22 cellular contexts compared by ENCODE assay signal in the genomic region with DNA sequence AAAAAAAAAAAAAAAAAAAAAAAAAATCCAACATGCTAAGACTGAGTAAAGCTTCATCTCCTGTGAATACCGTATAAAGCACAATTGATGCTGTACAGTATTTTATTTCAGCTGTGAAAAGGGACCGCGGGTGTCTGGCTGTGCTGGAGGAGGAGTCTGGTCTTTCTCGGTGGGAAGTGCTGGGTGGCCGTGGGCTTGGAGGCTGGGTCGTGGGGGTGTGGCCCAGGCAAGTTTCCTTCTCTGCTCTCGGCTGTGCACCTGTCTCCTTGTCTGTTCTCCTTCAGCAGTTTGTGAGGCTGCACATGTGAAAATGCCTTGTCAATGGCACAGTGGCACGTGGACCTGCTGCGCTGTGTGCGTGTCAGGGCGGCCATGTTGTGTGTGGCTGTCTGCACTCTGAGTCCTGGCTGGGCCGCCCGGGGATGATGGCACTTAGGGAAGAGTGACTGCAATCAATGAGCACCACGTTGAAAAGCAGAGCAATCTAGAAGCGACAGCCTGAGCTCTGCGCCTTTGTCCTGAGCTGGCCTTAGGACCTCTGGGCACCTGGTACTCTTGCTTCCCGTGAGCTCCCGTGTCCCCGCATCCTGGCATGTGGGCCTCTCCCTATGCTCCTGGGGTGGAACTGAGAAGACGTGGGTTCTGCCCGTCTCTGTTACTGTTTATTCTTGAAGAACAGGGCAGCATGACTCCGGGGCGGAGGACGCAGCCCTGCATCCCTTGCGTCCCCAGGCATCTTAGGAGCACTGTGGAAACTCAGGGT. TPM values are rescaled to one million over a fixed set of nuclear protein-coding genes. Genes with fewer than 3 reads are reported as not detected.
DNase-seq lines count a peak whose midpoint lies in the region; ATAC-seq, FAIRE-seq and TF ChIP-seq lines count a peak whose summit lies in the region.
"Had no signal": no experiment of that assay in that cellular context is flagged by ENCODE, and none has a peak within 500 bp of the region (broad histone marks: within the 10 kb centered on the region; RNA-seq: fewer than 3 reads in every experiment).

No MANE protein-coding gene starts in this region.

- H3K36me3 ChIP-seq in H7 (replicated peaks; ENCODE audit: control insufficient read depth, insufficient read depth, low read length), result no peaks in the 10 kb centered on the region
- peaks cover 18% of the 10 kb centered on the region for H3K36me3 ChIP-seq in endodermal cell (ENCODE audit: control insufficient read depth, insufficient read depth, low read length)
- H3K36me3 ChIP-seq: cardiac muscle cell, prostate gland had no signal

- H3K27me3 Mint-ChIP-seq in endodermal cell (ENCODE audit: insufficient read depth), result no peaks in the 10 kb centered on the region
- H3K27me3 Mint-ChIP-seq: activated CD8-positive, alpha-beta memory T cell treated with anti-CD3 and anti-CD28 coated beads, Interleukin-2, amount 10 ng/mL, durations not matched to agents 7 days and 5 days; dendritic cell treated with granulocyte-macrophage colony-stimulating factor and Interleukin-4, amounts not matched to agents 40 ng/mL and 50 ng/mL, for 4 days; naive B cell had no signal

- peaks cover 30% of the 10 kb centered on the region for H3K36me3 Mint-ChIP-seq in endodermal cell (ENCODE audit: low read depth)

- peaks cover 12% of the 10 kb centered on the region for H3K9me3 ChIP-seq in endodermal cell (ENCODE audit: control insufficient read depth, low read length)
- H3K9me3 ChIP-seq: adrenal gland, prostate gland, stomach, upper lobe of left lung had no signal

- intact Hi-C loops in posterior vena cava (cut with DNase I), result loop anchor here in 1 of 2 donors (5.0 kb wide), 1 partner anchor 68 kb away; no protein-coding TSS in a partner anchor

- DNase-seq in H7, result peak; percentile 30
- no peak for DNase-seq in endodermal cell
- DNase-seq in posterior vena cava (ENCODE audit: low spot score), result peak; percentile 63
- no peak for DNase-seq in RCC 7860 (ENCODE audit: low spot score)
- DNase-seq in foreskin keratinocyte, result no peak
- DNase-seq: activated CD4-positive, CD25-positive, alpha-beta regulatory T cell treated with anti-CD3 and anti-CD28 coated beads, Interleukin-2, amount 50 U/mL, for 72 hours; activated CD8-positive, alpha-beta memory T cell treated with anti-CD3 and anti-CD28 coated beads, Interleukin-2, amount 10 ng/mL, durations not matched to agents 7 days and 5 days; kidney; naive B cell; NCI-H1105 treated with DMSO at 0.1 percent for 48 hours; NCI-H510A treated with DMSO at 0.1 percent for 48 hours had no signal

- TF ChIP-seq CTCF in C4-2B (conservative IDR thresholded peaks at IDR 0.05), result no peak
- TF ChIP-seq CTCF in endodermal cell (conservative IDR thresholded peaks at IDR 0.05), result no peak
- TF ChIP-seq CTCF in foreskin keratinocyte (conservative IDR thresholded peaks at IDR 0.05), result no peak

- peaks cover 3% of the 10 kb centered on the region for H3K4me1 ChIP-seq in endodermal cell (ENCODE audit: control insufficient read depth, insufficient read depth, low read length)
- H3K4me1 ChIP-seq in foreskin keratinocyte, result no peaks in the 10 kb centered on the region
- H3K4me1 ChIP-seq: prostate gland had no signal

- WGBS in endodermal cell (ENCODE audit: insufficient coverage in 1 of 2, insufficient read length in 1 of 2), 2 experiments, result 94 to 97% methylated on average over 24 to 25 of the region's 25 CpGs

- H3K9me3 Mint-ChIP-seq in endodermal cell, result peaks cover 8% of the 10 kb centered on the region
- H3K9me3 Mint-ChIP-seq: dendritic cell treated with granulocyte-macrophage colony-stimulating factor and Interleukin-4, amounts not matched to agents 40 ng/mL and 50 ng/mL, for 4 days had no signal

- peaks cover 3% of the 10 kb centered on the region for H3K4me1 Mint-ChIP-seq in endodermal cell

- no peak for FAIRE-seq in RCC 7860 (lab: Jason Lieb, UNC)
- FAIRE-seq: kidney had no signal

- peak overlapping the region; percentile 18 for H3K27ac Mint-ChIP-seq in endodermal cell
- H3K27ac Mint-ChIP-seq: activated CD8-positive, alpha-beta memory T cell treated with anti-CD3 and anti-CD28 coated beads, Interleukin-2, amount 10 ng/mL, durations not matched to agents 7 days and 5 days; activated T-helper 2 cell treated with anti-CD3 and anti-CD28 coated beads, Interferon-gamma antibody, Interleukin-2, Interleukin-4, amounts not matched to agents 10 μg/mL and 5 μg/mL and 100 μg/mL, durations not matched to agents 14 hours and 24 hours and 36 hours; dendritic cell treated with granulocyte-macrophage colony-stimulating factor and Interleukin-4, amounts not matched to agents 40 ng/mL and 50 ng/mL, for 4 days; naive B cell had no signal

- H3K9ac ChIP-seq in endodermal cell (ENCODE audit: extremely low read depth, low read length, poor library complexity, severe bottlenecking), result no peak overlapping the region

- ATAC-seq in esophagus mucosa (no peak), HG03342 (IDR thresholded peaks at IDR 0.05; ENCODE audit: unreplicated experiment) (no peak), foreskin keratinocyte (no peak)
- ATAC-seq: activated CD8-positive, alpha-beta memory T cell treated with anti-CD3 and anti-CD28 coated beads, Interleukin-2, amount 10 ng/mL, durations not matched to agents 7 days and 5 days; GM12878 had no signal

- no peaks in the 10 kb centered on the region for H3K27me3 ChIP-seq in H7 (ENCODE audit: control insufficient read depth, insufficient read depth, low read length)
- no peaks in the 10 kb centered on the region for H3K27me3 ChIP-seq in endodermal cell (ENCODE audit: control insufficient read depth, insufficient read depth, low read length, poor library complexity, severe bottlenecking)
- H3K27me3 ChIP-seq in foreskin keratinocyte, result no peaks in the 10 kb centered on the region
- H3K27me3 ChIP-seq: adrenal gland, cardiac muscle cell, stomach, upper lobe of left lung had no signal

- H3K4me3 ChIP-seq in H7 (ENCODE audit: insufficient read depth, low read depth, low read length), result no peak overlapping the region
- H3K4me3 ChIP-seq in endodermal cell (ENCODE audit: low read length), result no peak overlapping the region
- H3K4me3 ChIP-seq: adrenal gland, cardiac muscle cell, GM12878, prostate gland, stomach, upper lobe of left lung had no signal

- H3K4me3 Mint-ChIP-seq in endodermal cell, result no peak overlapping the region
- H3K4me3 Mint-ChIP-seq: activated CD8-positive, alpha-beta memory T cell treated with anti-CD3 and anti-CD28 coated beads, Interleukin-2, amount 10 ng/mL, durations not matched to agents 7 days and 5 days; dendritic cell treated with granulocyte-macrophage colony-stimulating factor and Interleukin-4, amounts not matched to agents 40 ng/mL and 50 ng/mL, for 4 days; naive B cell had no signal

- H3K27ac ChIP-seq in C4-2B (peak overlapping the region; percentile 38), endodermal cell (ENCODE audit: low read depth, low read length) (no peak overlapping the region), foreskin keratinocyte (no peak overlapping the region)
- H3K27ac ChIP-seq: cardiac muscle cell had no signal

RNA-seq across cellular contexts. Expression of a gene that starts 14.5 kb away (rescaled TPM):
- total RNA-seq in H7 (2014; rRNA removed; shearing (Covaris generic)), result 9.2 and 11.4 TPM in 2 replicates
- total RNA-seq in endodermal cell (10 to 100 TPM; 44.0 to 74.4 TPM), posterior vena cava (10 to 100 TPM; 35.3 to 43.2 TPM), esophagus mucosa (49.1 TPM), foreskin keratinocyte (40.3 and 41.6 TPM in 2 replicates)
- polyA plus RNA-seq in endodermal cell (2013, experiment 1 of 2), result 22.2 TPM
- 21.4 TPM for polyA plus RNA-seq in endodermal cell (2013, experiment 2 of 2)
- 18.6 and 21.0 TPM in 2 replicates for polyA plus RNA-seq in foreskin keratinocyte

Comparison
In these comparisons a context has a peak if more than half of its experiments do, and no peak if none do; other contexts are left out.
1. DNase-seq: peak in H7 (single experiment) and posterior vena cava (single experiment); none in endodermal cell (single experiment), RCC 7860 (single experiment) and foreskin keratinocyte (0 of 2).